In the genomic region with DNA sequence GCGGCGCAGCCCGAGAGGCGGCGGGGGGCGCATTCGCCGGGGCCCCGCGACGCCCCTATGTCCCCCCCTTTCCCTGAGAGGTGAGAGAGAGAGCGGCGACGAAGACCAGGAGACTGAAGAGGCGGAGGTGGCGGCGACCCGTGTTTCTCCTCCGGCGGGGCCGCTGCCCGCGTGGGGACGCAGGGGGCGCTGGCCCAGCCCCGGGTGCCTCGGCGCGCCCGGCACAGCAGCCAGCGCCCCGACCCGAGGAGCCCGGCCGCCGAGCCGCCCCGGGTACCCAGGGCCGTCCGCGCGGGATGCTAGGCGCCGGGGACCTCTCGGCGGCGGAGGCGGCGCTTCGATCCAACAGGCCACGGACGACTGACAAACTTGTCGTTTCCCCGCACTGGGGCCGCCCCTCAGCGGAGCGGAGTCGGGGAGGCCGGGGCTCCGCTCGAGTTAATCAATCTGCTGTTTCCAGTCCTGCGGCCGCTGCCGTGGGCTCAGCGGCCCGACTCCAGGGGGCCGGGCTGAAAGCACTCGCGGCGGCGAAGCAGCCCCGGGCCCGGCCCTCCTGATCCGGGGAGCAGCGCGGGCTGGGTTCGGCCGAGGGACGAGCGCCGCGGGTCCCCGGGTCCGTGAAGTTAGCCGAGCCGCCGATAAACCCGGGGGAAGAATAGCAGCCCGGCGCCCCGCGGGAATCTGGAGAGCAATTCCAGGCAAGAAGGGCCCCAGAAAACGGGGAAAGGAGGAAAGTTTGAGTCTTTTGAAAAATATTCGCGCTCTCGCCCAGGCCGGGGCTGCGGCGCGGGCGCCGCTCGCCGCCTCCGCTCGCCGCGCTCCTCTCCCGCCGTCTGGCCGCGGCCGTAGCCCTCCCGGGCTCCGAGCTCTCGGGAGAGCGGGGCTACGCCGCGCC, we compare ENCODE assay signal across 8 cellular contexts. TPM values are rescaled to one million over a fixed set of nuclear protein-coding genes. Genes with fewer than 3 reads are reported as not detected.
A peak's percentile ranks its signal among the peaks of the same experiment; 100 is the strongest.
DNase-seq lines count a peak whose midpoint lies in the region; ATAC-seq, FAIRE-seq and TF ChIP-seq lines count a peak whose summit lies in the region.

No MANE protein-coding gene starts in this region.

- no peak overlapping the region for H2BK120ac ChIP-seq in trophoblast cell (ENCODE audit: insufficient read depth, low read length, poor library complexity)

- no peak overlapping the region for H2BK5ac ChIP-seq in trophoblast cell (ENCODE audit: low read depth, low read length, poor library complexity)

- H2AFZ ChIP-seq in trophoblast cell (ENCODE audit: insufficient read depth, low read length, poor library complexity), result no peak overlapping the region

- DNase-seq in GM12865 (ENCODE audit: low read depth) (peak; percentile 38), LoVo (ENCODE audit: low spot score) (peak; percentile 5), frontal cortex (ENCODE audit: low spot score in 2 of 2) (peak; percentile 28 to 57), trophoblast cell (peak in 1 of 2 donors; percentile 28), NCI-H2107 (lab: John Stamatoyannopoulos, UW) (no peak), GDM1 (lab: John Stamatoyannopoulos, UW) (no peak)
- DNase-seq in activated T-cell treated with anti-CD3 and anti-CD28 coated beads, Interleukin-2, amount 50 U/mL, for 48 hours, result peak; percentile 69 to 74

- no peak overlapping the region for H4K8ac ChIP-seq in trophoblast cell (ENCODE audit: low read depth, low read length)

- H3K4me3 ChIP-seq in GM12865 (ENCODE audit: low read depth, low read length) (peak overlapping the region; percentile 58), trophoblast cell (ENCODE audit: low read depth, low read length) (peak overlapping the region; percentile 64)

- H3K36me3 ChIP-seq in trophoblast cell (ENCODE audit: control insufficient read depth in 1 of 2, insufficient read depth in 2 of 2, low read length in 2 of 2), result no peaks in the 10 kb centered on the region

- peaks cover 82% of the 10 kb centered on the region for H3K27me3 ChIP-seq in trophoblast cell (ENCODE audit: insufficient read depth, low read length)

- H3K23ac ChIP-seq in trophoblast cell (ENCODE audit: low read length), result no peak overlapping the region

- H3K9ac ChIP-seq in trophoblast cell (ENCODE audit: low read length), result no peak overlapping the region

- H3K4ac ChIP-seq in trophoblast cell (ENCODE audit: low read depth, low read length), result no peak overlapping the region

- no peaks in the 10 kb centered on the region for H3K79me1 ChIP-seq in trophoblast cell (ENCODE audit: low read length)

- no peak overlapping the region for H2AK5ac ChIP-seq in trophoblast cell (ENCODE audit: low read length)

- no peak for TF ChIP-seq CTCF in GM12865 (IDR thresholded peaks at IDR 0.05; ENCODE audit: insufficient read depth, low read depth, low read length, missing control alignments)

- no CpG with 5 or more reads among the region's 120 CpGs for WGBS in trophoblast cell (ENCODE audit: extremely low coverage, insufficient coverage, insufficient read length)

- H3K14ac ChIP-seq in trophoblast cell (ENCODE audit: low read length), result no peak overlapping the region

- H3K4me1 ChIP-seq in trophoblast cell (ENCODE audit: control insufficient read depth in 1 of 2, insufficient read depth in 2 of 2, low read length in 2 of 2), result peaks cover 8 to 15% of the 10 kb centered on the region in 2 experiments

- H4K12ac ChIP-seq in trophoblast cell (ENCODE audit: low read depth, low read length), result no peak overlapping the region

- H2BK12ac ChIP-seq in trophoblast cell (ENCODE audit: low read length), result no peak overlapping the region

- no peak overlapping the region for H3K18ac ChIP-seq in trophoblast cell (ENCODE audit: low read length)

- FAIRE-seq in frontal cortex (lab: Jason Lieb, UNC), result no peak

- no peak for ATAC-seq in HG02884 (IDR thresholded peaks at IDR 0.05; ENCODE audit: unreplicated experiment)

- H4K91ac ChIP-seq in trophoblast cell (ENCODE audit: low read depth, low read length), result no peak overlapping the region

- no peak overlapping the region for H3K27ac ChIP-seq in trophoblast cell (ENCODE audit: low read depth, low read length)

- H3K79me2 ChIP-seq in trophoblast cell (ENCODE audit: control insufficient read depth, insufficient read depth, low read length, poor library complexity), result no peaks in the 10 kb centered on the region

- H3K4me2 ChIP-seq in trophoblast cell (ENCODE audit: low read length), result peak overlapping the region; percentile 96

- H3K9me3 ChIP-seq in trophoblast cell (ENCODE audit: insufficient read depth, low read depth, low read length), result peaks cover 8% of the 10 kb centered on the region

RNA-seq across cellular contexts. Expression of gene MDGA1, which starts 0.6 kb away (rescaled TPM):
- 42.8 TPM for total RNA-seq in frontal cortex
- polyA plus RNA-seq in trophoblast cell (2013), result 0.04 and 0.18 TPM in 2 replicates

Comparison
In these comparisons a context has a peak if more than half of its experiments do, and no peak if none do; other contexts are left out.
1. DNase-seq: peak in GM12865 (single experiment), LoVo (single experiment), activated T-cell treated with anti-CD3 and anti-CD28 coated beads, Interleukin-2, amount 50 U/mL, for 48 hours (2 of 2) and frontal cortex (2 of 2); none in NCI-H2107 (single experiment) and GDM1 (single experiment).